In the genomic region with DNA sequence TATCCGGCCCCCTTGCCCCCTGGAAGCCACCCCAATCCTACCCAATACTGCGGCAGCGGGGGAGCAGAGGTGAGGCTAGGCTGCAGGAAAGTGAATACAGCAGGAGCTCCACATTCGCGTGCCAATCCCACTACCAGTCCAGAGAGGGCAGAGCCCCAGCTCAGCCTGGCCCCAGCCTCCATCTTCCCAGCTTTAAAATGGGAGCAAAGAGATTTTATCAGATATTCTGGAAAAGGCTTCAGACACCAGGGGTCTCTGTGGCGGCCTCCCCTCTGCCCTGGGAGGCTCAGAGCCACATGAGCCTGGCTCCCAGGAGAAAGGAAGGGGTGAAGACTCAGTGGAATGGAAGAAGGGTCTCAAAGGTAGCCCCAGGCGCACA, we compare ENCODE assay signal across 18 cellular contexts.
DNase-seq lines count a peak whose midpoint lies in the region; ATAC-seq, FAIRE-seq and TF ChIP-seq lines count a peak whose summit lies in the region.
"Had no signal": no experiment of that assay in that cellular context is flagged by ENCODE, and none has a peak within 500 bp of the region (broad histone marks: within the 10 kb centered on the region; RNA-seq: fewer than 3 reads in every experiment).

No MANE protein-coding gene starts in this region.

- H3K27ac ChIP-seq in KOPT-K1 (ENCODE audit: low read depth, low read length, poor library complexity, severe bottlenecking) (peak overlapping the region; percentile 8), K562 (ENCODE audit: extremely low read depth, low read depth, low read length) (no peak overlapping the region)

- H3K27ac Mint-ChIP-seq in activated T-cell treated with anti-CD3 and anti-CD28 coated beads, Interleukin-2, amount 50 U/mL, for 24 hours: peak overlapping the region; percentile 95
- H3K27ac Mint-ChIP-seq in type B pancreatic cell: peak overlapping the region; percentile 16

- POLR2A ChIA-PET in K562 (lab: Yijun Ruan, JAX): interaction anchor here (0.8 kb wide), 1 partner anchor 58 kb away, joined by 7 read pairs; no protein-coding TSS in a partner anchor

- DNase-seq in activated T-cell treated with anti-CD3 and anti-CD28 coated beads, Interleukin-2, amount 50 U/mL, for 24 hours: no peak
- DNase-seq in activated T-cell treated with anti-CD3 and anti-CD28 coated beads, Interleukin-2, amount 50 U/mL, for 1 hour: no peak
- DNase-seq in K562 (ENCODE audit: extremely low read depth in 1 of 4, low spot score in 3 of 4) (no peak), type B pancreatic cell (ENCODE audit: extremely low spot score, unreplicated experiment) (no peak), head of caudate nucleus (no peak), frontal cortex (ENCODE audit: low spot score in 2 of 2) (no peak)
- DNase-seq: CD4-positive, alpha-beta T cell; DND-41; GF-D8; NCI-H1436; NCI-H2029 treated with DMSO at 0.1 percent for 48 hours; NCI-H510A; SIG-M5 had no signal

- peak overlapping the region in 1 of 2 experiments; percentile 35; a peak in 2 of 4 replicates for H3K9ac ChIP-seq in K562 (ENCODE audit: insufficient read depth in 1 of 2, low read depth in 2 of 2, low read length in 2 of 2)

- H3K79me2 ChIP-seq in K562 (ENCODE audit: control insufficient read depth, insufficient read depth, low read length): peaks cover 61% of the 10 kb centered on the region

- peaks cover 69% of the 10 kb centered on the region for H3K4me1 Mint-ChIP-seq in activated T-cell treated with anti-CD3 and anti-CD28 coated beads, Interleukin-2, amount 50 U/mL, for 24 hours (ENCODE audit: low read depth)
- H3K4me1 Mint-ChIP-seq in type B pancreatic cell (ENCODE audit: unreplicated experiment): peaks cover 35% of the 10 kb centered on the region

- no peak for TF ChIP-seq RAD21 in K562 (CRISPR knock-in tag; conservative IDR thresholded peaks at IDR 0.05 in 1 of 2, IDR thresholded peaks at IDR 0.05 in 1 of 2)

- BruUV-seq in K562 (replicated peaks; lab: Mats Ljungman, UMichigan): no TSS peak

- TF ChIP-seq CTCF in K562 (IDR thresholded peaks at IDR 0.05 in 2 of 3, conservative IDR thresholded peaks at IDR 0.05 in 1 of 3; ENCODE audit: insufficient read depth in 2 of 3, low read depth in 1 of 3, low read length in 3 of 3) (no peak), type B pancreatic cell (conservative IDR thresholded peaks at IDR 0.05) (no peak)

- no peak overlapping the region for H2AFZ ChIP-seq in K562 (ENCODE audit: low read depth, low read length)

- peaks cover 76% of the 10 kb centered on the region for H4K20me1 ChIP-seq in K562 (replicated peaks; ENCODE audit: control insufficient read depth, insufficient read depth, low read length)

- no peaks in the 10 kb centered on the region for H3K27me3 Mint-ChIP-seq in activated T-cell treated with anti-CD3 and anti-CD28 coated beads, Interleukin-2, amount 50 U/mL, for 24 hours
- no peaks in the 10 kb centered on the region for H3K27me3 Mint-ChIP-seq in type B pancreatic cell
- H3K27me3 Mint-ChIP-seq: CD4-positive, alpha-beta T cell; IgD-negative memory B cell had no signal

- no peak for FAIRE-seq in K562 (lab: Jason Lieb, UNC)
- FAIRE-seq in frontal cortex (lab: Jason Lieb, UNC): no peak
- FAIRE-seq: RCC 7860 had no signal

- in situ Hi-C loops in K562 (cut with MboI): no loop called here

- 98% methylated on average over 7 of the region's 7 CpGs for WGBS in K562 (ENCODE audit: insufficient coverage, low coverage, missing lambda C conversion rate)

- ATAC-seq in K562 (no peak), HG03097 (IDR thresholded peaks at IDR 0.05; ENCODE audit: low FRiP score, unreplicated experiment) (no peak)

- H3K36me3 ChIP-seq in KOPT-K1 (ENCODE audit: insufficient read depth, low read length): peaks cover 49% of the 10 kb centered on the region
- peaks cover 23% of the 10 kb centered on the region; the same call in 2 of the 3 replicates for H3K36me3 ChIP-seq in K562 (ENCODE audit: control insufficient read depth, insufficient read depth, low read length)

- no peak for TF ChIP-seq POLR2A in K562 (conservative IDR thresholded peaks at IDR 0.05)

- H3K4me3 ChIP-seq in K562: no peak overlapping the region
- H3K4me3 ChIP-seq: HAP-1 had no signal

- no peak for TF ChIP-seq EP300 in K562 (IDR thresholded peaks at IDR 0.05; ENCODE audit: low read length)

- CTCF ChIA-PET in K562 (lab: Yijun Ruan, JAX; ENCODE audit: low intra/inter-chr PET ratio): no interaction called here

- no peak overlapping the region for H3K4me3 Mint-ChIP-seq in activated T-cell treated with anti-CD3 and anti-CD28 coated beads, Interleukin-2, amount 50 U/mL, for 24 hours
- no peak overlapping the region for H3K4me3 Mint-ChIP-seq in type B pancreatic cell
- H3K4me3 Mint-ChIP-seq: CD4-positive, alpha-beta T cell had no signal

- no peak overlapping the region for H3K4me2 ChIP-seq in K562 (ENCODE audit: insufficient read depth, low read length)

- H3K9me1 ChIP-seq in K562 (ENCODE audit: control insufficient read depth, insufficient read depth, low read length): peaks cover 9% of the 10 kb centered on the region

- H3K4me1 ChIP-seq in K562 (replicated peaks in 1 of 2; ENCODE audit: control insufficient read depth in 2 of 2, insufficient read depth in 2 of 2, low read length in 2 of 2): peaks cover 29 to 76% of the 10 kb centered on the region in 2 experiments
- H3K4me1 ChIP-seq: HAP-1 had no signal

- peaks cover 41% of the 10 kb centered on the region for H3K36me3 Mint-ChIP-seq in activated T-cell treated with anti-CD3 and anti-CD28 coated beads, Interleukin-2, amount 50 U/mL, for 24 hours (ENCODE audit: low read depth)
- H3K36me3 Mint-ChIP-seq in type B pancreatic cell: no peaks in the 10 kb centered on the region

- no peaks in the 10 kb centered on the region for H3K9me3 ChIP-seq in KOPT-K1 (ENCODE audit: insufficient read depth, low read length, poor library complexity, severe bottlenecking)
- H3K9me3 ChIP-seq in K562 (replicated peaks; ENCODE audit: control insufficient read depth, insufficient read depth, low read depth, low read length): no peaks in the 10 kb centered on the region
- H3K9me3 ChIP-seq: HAP-1 had no signal

- intact Hi-C loops in K562 (cut with micrococcal nuclease) (loop anchor here (5.0 kb wide), 1 partner anchor 73 kb away; the partner anchor contains the start of gene NCOR2), head of caudate nucleus (cut with DNase I) (no loop called here)

- no peaks in the 10 kb centered on the region for H3K9me3 Mint-ChIP-seq in activated T-cell treated with anti-CD3 and anti-CD28 coated beads, Interleukin-2, amount 50 U/mL, for 24 hours
- no peaks in the 10 kb centered on the region for H3K9me3 Mint-ChIP-seq in type B pancreatic cell
- H3K9me3 Mint-ChIP-seq: CD4-positive, alpha-beta T cell; IgD-negative memory B cell had no signal

- no peaks in the 10 kb centered on the region for H3K27me3 ChIP-seq in K562 (ENCODE audit: control insufficient read depth in 2 of 2, insufficient read depth in 2 of 2, low read length in 2 of 2)

TF ChIP-seq in K562, 482 proteins besides CTCF, POLR2A, EP300 and RAD21 (continues in another document):
- TF ChIP-seq BCOR (IDR thresholded peaks at IDR 0.05): 0 out of 2 replicates have a peak, but pooled peaks have one; percentile 24
